Comparison of ENCODE assay signal across 14 cellular contexts in the genomic region with DNA sequence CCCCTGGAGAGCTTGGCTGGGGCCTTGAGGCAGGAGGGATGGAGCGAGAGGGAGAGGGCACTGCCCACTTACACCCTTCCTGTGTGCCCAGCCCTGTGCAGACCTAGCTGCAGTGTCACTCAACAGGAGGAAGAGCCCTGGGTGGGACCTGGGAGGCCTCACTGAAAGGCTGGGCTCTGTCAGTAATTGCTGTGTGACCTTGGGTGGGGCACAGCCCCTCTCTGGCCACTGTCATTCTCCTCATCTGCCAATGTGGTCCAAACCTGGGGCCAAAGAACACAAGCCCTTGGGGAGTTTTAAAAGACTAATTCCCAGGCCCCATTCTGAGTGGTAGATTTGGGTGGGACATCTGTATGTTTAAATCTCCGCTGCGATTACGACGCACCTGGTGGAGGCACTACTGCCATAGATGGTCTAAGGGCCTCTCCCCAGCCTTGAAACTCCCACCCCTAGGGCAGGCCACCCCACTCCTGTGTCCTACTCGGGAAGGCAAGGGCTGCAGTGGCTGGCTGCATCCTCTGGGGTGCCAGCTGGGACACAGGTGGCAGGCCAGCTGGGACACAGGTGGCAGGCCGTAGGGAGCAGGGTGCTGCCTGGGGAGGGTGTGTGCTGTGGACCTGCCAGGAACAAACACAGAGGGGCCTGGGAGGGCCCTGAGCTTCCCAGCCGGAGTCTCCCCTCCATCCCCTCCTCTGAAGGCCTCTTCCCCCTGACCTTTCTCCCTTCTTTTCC. TPM values are rescaled to one million over a fixed set of nuclear protein-coding genes. Genes with fewer than 3 reads are reported as not detected.
A peak's percentile ranks its signal among the peaks of the same experiment; 100 is the strongest.
DNase-seq lines count a peak whose midpoint lies in the region; ATAC-seq and TF ChIP-seq lines count a peak whose summit lies in the region.
"Had no signal": no experiment of that assay in that cellular context is flagged by ENCODE, and none has a peak within 500 bp of the region (broad histone marks: within the 10 kb centered on the region; RNA-seq: fewer than 3 reads in every experiment).

No MANE protein-coding gene starts in this region.

- intact Hi-C loops in activated CD4-positive, alpha-beta T cell treated with anti-CD3 and anti-CD28 coated beads, Interleukin-2, amount 10 ng/mL, durations not matched to agents 24 days and 14 days (cut with micrococcal nuclease), result no loop called here

- POLR2A ChIA-PET in RWPE1 (lab: Yijun Ruan, JAX; ENCODE audit: low non-redundant PET), result no interaction called here

- ATAC-seq in effector memory CD8-positive, alpha-beta T cell (replicated peaks), result no peak
- no peak for ATAC-seq in stimulated activated memory B cell treated with anti-CD40 and anti-IgM and Interleukin-4, amounts not matched to agents 10 μg/mL and 1 μg/mL and 100 μg/mL, for 72 hours
- no peak for ATAC-seq in omental fat pad (ENCODE audit: low FRiP score)

- H3K36me3 Mint-ChIP-seq in effector memory CD8-positive, alpha-beta T cell (ENCODE audit: insufficient read depth), result no peaks in the 10 kb centered on the region
- H3K36me3 Mint-ChIP-seq in stimulated activated memory B cell treated with anti-CD40 and anti-IgM and Interleukin-4, amounts not matched to agents 10 μg/mL and 1 μg/mL and 100 μg/mL, for 72 hours, result peaks cover 6% of the 10 kb centered on the region
- no peaks in the 10 kb centered on the region for H3K36me3 Mint-ChIP-seq in activated CD4-positive, alpha-beta T cell treated with anti-CD3 and anti-CD28 coated beads, Interleukin-2, amount 10 ng/mL, durations not matched to agents 24 days and 14 days (ENCODE audit: low read depth)

- H3K4me3 Mint-ChIP-seq in effector memory CD8-positive, alpha-beta T cell, result peak overlapping the region; percentile 49 to 64
- no peak overlapping the region for H3K4me3 Mint-ChIP-seq in stimulated activated memory B cell treated with anti-CD40 and anti-IgM and Interleukin-4, amounts not matched to agents 10 μg/mL and 1 μg/mL and 100 μg/mL, for 72 hours
- no peak overlapping the region for H3K4me3 Mint-ChIP-seq in activated CD4-positive, alpha-beta T cell treated with anti-CD3 and anti-CD28 coated beads, Interleukin-2, amount 10 ng/mL, durations not matched to agents 24 days and 14 days

- TF ChIP-seq CTCF in RWPE1 (conservative IDR thresholded peaks at IDR 0.05; ENCODE audit: low read depth), result no peak
- no peak for TF ChIP-seq CTCF in omental fat pad (IDR thresholded peaks at IDR 0.05)

- no peaks in the 10 kb centered on the region for H3K9me3 Mint-ChIP-seq in effector memory CD8-positive, alpha-beta T cell
- H3K9me3 Mint-ChIP-seq in stimulated activated memory B cell treated with anti-CD40 and anti-IgM and Interleukin-4, amounts not matched to agents 10 μg/mL and 1 μg/mL and 100 μg/mL, for 72 hours, result no peaks in the 10 kb centered on the region
- H3K9me3 Mint-ChIP-seq in activated CD4-positive, alpha-beta T cell treated with anti-CD3 and anti-CD28 coated beads, Interleukin-2, amount 10 ng/mL, durations not matched to agents 24 days and 14 days, result no peaks in the 10 kb centered on the region

- no peaks in the 10 kb centered on the region for H3K27me3 Mint-ChIP-seq in effector memory CD8-positive, alpha-beta T cell
- peaks cover 12% of the 10 kb centered on the region for H3K27me3 Mint-ChIP-seq in stimulated activated memory B cell treated with anti-CD40 and anti-IgM and Interleukin-4, amounts not matched to agents 10 μg/mL and 1 μg/mL and 100 μg/mL, for 72 hours
- H3K27me3 Mint-ChIP-seq in activated CD4-positive, alpha-beta T cell treated with anti-CD3 and anti-CD28 coated beads, Interleukin-2, amount 10 ng/mL, durations not matched to agents 24 days and 14 days, result no peaks in the 10 kb centered on the region

- CTCF ChIA-PET in RWPE1 (lab: Yijun Ruan, JAX), result no interaction called here

- DNase-seq in NCI-H82 (lab: John Stamatoyannopoulos, UW) (peak; percentile 15), NCI-H82 treated with DMSO at 0.1 percent for 48 hours (lab: John Stamatoyannopoulos, UW; ENCODE audit: unreplicated experiment) (no peak), RWPE1 (ENCODE audit: low spot score) (no peak), omental fat pad (ENCODE audit: low spot score) (no peak), islet precursor cell (no peak)
- no peak for DNase-seq in effector memory CD8-positive, alpha-beta T cell
- no peak for DNase-seq in activated CD4-positive, alpha-beta T cell treated with anti-CD3 and anti-CD28 coated beads, Interleukin-2, amount 10 ng/mL, durations not matched to agents 24 days and 14 days
- DNase-seq: activated CD8-positive, alpha-beta memory T cell treated with anti-CD3 and anti-CD28 coated beads for 24 hours; dermis blood vessel endothelial cell; IMR-90; NCI-H1930 had no signal

- H3K27ac ChIP-seq in RWPE1, result peak overlapping the region; percentile 94

- H3K4me1 Mint-ChIP-seq in effector memory CD8-positive, alpha-beta T cell (ENCODE audit: low read depth in 2 of 2), result peaks cover 51 to 66% of the 10 kb centered on the region in 2 donors
- peaks cover 30% of the 10 kb centered on the region for H3K4me1 Mint-ChIP-seq in stimulated activated memory B cell treated with anti-CD40 and anti-IgM and Interleukin-4, amounts not matched to agents 10 μg/mL and 1 μg/mL and 100 μg/mL, for 72 hours
- no peaks in the 10 kb centered on the region for H3K4me1 Mint-ChIP-seq in activated CD4-positive, alpha-beta T cell treated with anti-CD3 and anti-CD28 coated beads, Interleukin-2, amount 10 ng/mL, durations not matched to agents 24 days and 14 days

- H3K27ac Mint-ChIP-seq in effector memory CD8-positive, alpha-beta T cell, result peak overlapping the region; percentile 97
- peak overlapping the region; percentile 40 for H3K27ac Mint-ChIP-seq in stimulated activated memory B cell treated with anti-CD40 and anti-IgM and Interleukin-4, amounts not matched to agents 10 μg/mL and 1 μg/mL and 100 μg/mL, for 72 hours
- H3K27ac Mint-ChIP-seq in activated CD4-positive, alpha-beta T cell treated with anti-CD3 and anti-CD28 coated beads, Interleukin-2, amount 10 ng/mL, durations not matched to agents 24 days and 14 days, result no peak overlapping the region

RNA-seq across cellular contexts. Expression of gene SOX10, which starts 12.3 kb away (rescaled TPM):
- not detected in 2 replicates for total RNA-seq in activated CD4-positive, alpha-beta T cell treated with anti-CD3 and anti-CD28 coated beads, Interleukin-2, amount 10 ng/mL, durations not matched to agents 24 days and 14 days
- 1 to 10 TPM in 1 of 4 donors, not detected in 3; 2.5 TPM for total RNA-seq in omental fat pad
- total RNA-seq: dermis blood vessel endothelial cell; fibroblast of villous mesenchyme; IMR-90; T-helper 2 cell treated with Interferon-gamma antibody and Interleukin-4, amounts not matched to agents 100 ng/mL and 5 ng/mL, for 36 hours had no signal

RNA-seq across cellular contexts. Expression of gene POLR2F, which starts 43.2 kb away (rescaled TPM):
- 113 TPM in 2 replicates for total RNA-seq in activated CD4-positive, alpha-beta T cell treated with anti-CD3 and anti-CD28 coated beads, Interleukin-2, amount 10 ng/mL, durations not matched to agents 24 days and 14 days
- 10 to 100 TPM; 57.3 to 73.9 (median 61.6) TPM for total RNA-seq in omental fat pad

RNA-seq across cellular contexts. Expression of gene C22orf23, which starts 43.3 kb away (rescaled TPM):
- 0.37 TPM in 1 of 2 replicates, not detected in the other for total RNA-seq in activated CD4-positive, alpha-beta T cell treated with anti-CD3 and anti-CD28 coated beads, Interleukin-2, amount 10 ng/mL, durations not matched to agents 24 days and 14 days
- under 1 TPM in 1 of 4 donors, not detected in 3; 0.56 TPM for total RNA-seq in omental fat pad
- total RNA-seq: dermis blood vessel endothelial cell; fibroblast of villous mesenchyme; T-helper 2 cell treated with Interferon-gamma antibody and Interleukin-4, amounts not matched to agents 100 ng/mL and 5 ng/mL, for 36 hours had no signal

Comparison
In these comparisons a context has a peak if more than half of its experiments do, and no peak if none do; other contexts are left out.
1. H3K4me3 Mint-ChIP-seq: peak in effector memory CD8-positive, alpha-beta T cell (2 of 2); none in stimulated activated memory B cell treated with anti-CD40 and anti-IgM and Interleukin-4, amounts not matched to agents 10 μg/mL and 1 μg/mL and 100 μg/mL, for 72 hours (single experiment) and activated CD4-positive, alpha-beta T cell treated with anti-CD3 and anti-CD28 coated beads, Interleukin-2, amount 10 ng/mL, durations not matched to agents 24 days and 14 days (single experiment).